ENCODE assay signal across 8 cellular contexts in genomic region chr21:44800103-44800502, GRCh38. TPM values are rescaled to one million over a fixed set of nuclear protein-coding genes. Genes with fewer than 3 reads are reported as not detected.
DNase-seq lines count a peak whose midpoint lies in the region; ATAC-seq and TF ChIP-seq lines count a peak whose summit lies in the region.

No MANE protein-coding gene starts in this region.

- peak overlapping the region; percentile 96 to 99 for H3K4me3 Mint-ChIP-seq in activated T-cell treated with anti-CD3 and anti-CD28 coated beads, Interleukin-2, amount 50 U/mL, for 72 hours
- peak overlapping the region; percentile 94 for H3K4me3 Mint-ChIP-seq in osteocyte (ENCODE audit: unreplicated experiment)

- peak; percentile 65 for TF ChIP-seq CTCF in osteocyte (IDR thresholded peaks at IDR 0.05)

- no peak for DNase-seq in activated T-cell treated with anti-CD3 and anti-CD28 coated beads, Interleukin-2, amount 50 U/mL, for 72 hours
- DNase-seq in activated T-cell treated with anti-CD3 and anti-CD28 coated beads for 4 hours (no peak), RPMI8226 (peak; percentile 55), dermis microvascular lymphatic vessel endothelial cell (ENCODE audit: low read depth in 2 of 2) (peak; percentile 66 to 74), osteocyte (ENCODE audit: extremely low spot score, unreplicated experiment) (no peak), occipital lobe (lab: John Stamatoyannopoulos, UW) (no peak), midbrain (lab: John Stamatoyannopoulos, UW) (no peak), UCSD-AML1 (lab: John Stamatoyannopoulos, UW; ENCODE audit: unreplicated experiment) (no peak)

- no peaks in the 10 kb centered on the region for H3K27me3 Mint-ChIP-seq in activated T-cell treated with anti-CD3 and anti-CD28 coated beads, Interleukin-2, amount 50 U/mL, for 72 hours (ENCODE audit: low read depth)
- H3K27me3 Mint-ChIP-seq in osteocyte (ENCODE audit: unreplicated experiment) = no peaks in the 10 kb centered on the region

- H3K4me1 Mint-ChIP-seq in activated T-cell treated with anti-CD3 and anti-CD28 coated beads, Interleukin-2, amount 50 U/mL, for 72 hours (ENCODE audit: low read depth) = peaks cover 65% of the 10 kb centered on the region
- H3K4me1 Mint-ChIP-seq in osteocyte (ENCODE audit: unreplicated experiment) = peaks cover 25% of the 10 kb centered on the region

- peak overlapping the region; percentile 97 for H3K27ac Mint-ChIP-seq in activated T-cell treated with anti-CD3 and anti-CD28 coated beads, Interleukin-2, amount 50 U/mL, for 72 hours
- H3K27ac Mint-ChIP-seq in osteocyte (ENCODE audit: unreplicated experiment) = no peak overlapping the region

- no peak for ATAC-seq in activated T-cell treated with anti-CD3 and anti-CD28 coated beads, Interleukin-2, amount 50 U/mL, for 72 hours (replicated peaks in 1 of 2)

- H3K9me3 Mint-ChIP-seq in activated T-cell treated with anti-CD3 and anti-CD28 coated beads, Interleukin-2, amount 50 U/mL, for 72 hours = no peaks in the 10 kb centered on the region
- H3K9me3 Mint-ChIP-seq in osteocyte (ENCODE audit: unreplicated experiment) = no peaks in the 10 kb centered on the region

- peaks cover 7 to 18% of the 10 kb centered on the region in 2 donors for H3K36me3 Mint-ChIP-seq in activated T-cell treated with anti-CD3 and anti-CD28 coated beads, Interleukin-2, amount 50 U/mL, for 72 hours (ENCODE audit: insufficient read depth in 2 of 2)
- H3K36me3 Mint-ChIP-seq in osteocyte (ENCODE audit: unreplicated experiment) = peaks cover 13% of the 10 kb centered on the region

RNA-seq across cellular contexts. Expression of gene UBE2G2, which starts 1.5 kb away (rescaled TPM):
- 10 to 100 TPM; 85.2 to 95.6 TPM for total RNA-seq in activated T-cell treated with anti-CD3 and anti-CD28 coated beads, Interleukin-2, amount 50 U/mL, for 72 hours
- total RNA-seq in dermis microvascular lymphatic vessel endothelial cell = 65.0 and 106 TPM in 2 replicates
- 74.7 and 78.7 TPM in 2 replicates for total RNA-seq in osteocyte
- total RNA-seq in occipital lobe = 61.8 TPM

RNA-seq across cellular contexts. Expression of gene SUMO3, which starts 17.8 kb away (rescaled TPM):
- total RNA-seq in activated T-cell treated with anti-CD3 and anti-CD28 coated beads, Interleukin-2, amount 50 U/mL, for 72 hours = 10 to 100 TPM; 60.1 to 67.8 TPM
- total RNA-seq in dermis microvascular lymphatic vessel endothelial cell = 72.7 and 86.4 TPM in 2 replicates
- 69.6 and 74.9 TPM in 2 replicates for total RNA-seq in osteocyte
- 46.3 TPM for total RNA-seq in occipital lobe

Comparison
In these comparisons a context has a peak if more than half of its experiments do, and no peak if none do; other contexts are left out.
1. DNase-seq: peak in RPMI8226 (single experiment) and dermis microvascular lymphatic vessel endothelial cell (2 of 2); none in activated T-cell treated with anti-CD3 and anti-CD28 coated beads, Interleukin-2, amount 50 U/mL, for 72 hours (0 of 2), activated T-cell treated with anti-CD3 and anti-CD28 coated beads for 4 hours (single experiment), osteocyte (single experiment), occipital lobe (single experiment), midbrain (single experiment) and UCSD-AML1 (single experiment).